In genomic region chr1:46512135-46512791, GRCh38 we compare ENCODE assay signal across 27 cellular contexts. TPM values are rescaled to one million over a fixed set of nuclear protein-coding genes. Genes with fewer than 3 reads are reported as not detected.
"Had no signal": no experiment of that assay in that cellular context is flagged by ENCODE, and none has a peak within 500 bp of the region (broad histone marks: within the 10 kb centered on the region; RNA-seq: fewer than 3 reads in every experiment).

No MANE protein-coding gene starts in this region.

- H3K36me3 ChIP-seq: esophagus squamous epithelium, gastroesophageal sphincter, pancreas, prostate gland, right lobe of liver, stomach, thoracic aorta, transverse colon had no signal

- H2AFZ ChIP-seq: hepatocyte had no signal

- H3K4me3 Mint-ChIP-seq: dendritic cell treated with granulocyte-macrophage colony-stimulating factor and Interleukin-4, amounts not matched to agents 40 ng/mL and 50 ng/mL, for 4 days; effector memory CD8-positive, alpha-beta T cell; naive thymus-derived CD8-positive, alpha-beta T cell; stimulated activated naive B cell treated with anti-CD40 and anti-IgM and Interleukin-4, amounts not matched to agents 10 μg/mL and 1 μg/mL and 100 μg/mL, for 72 hours had no signal

- H3K79me2 ChIP-seq: hepatocyte had no signal

- ATAC-seq: effector memory CD8-positive, alpha-beta T cell; gastroesophageal sphincter; mucosa of descending colon; naive thymus-derived CD8-positive, alpha-beta T cell; pancreas; right lobe of liver; stimulated activated naive B cell treated with anti-CD40 and anti-IgM and Interleukin-4, amounts not matched to agents 10 μg/mL and 1 μg/mL and 100 μg/mL, for 72 hours had no signal

- H3K9me3 Mint-ChIP-seq: dendritic cell treated with granulocyte-macrophage colony-stimulating factor and Interleukin-4, amounts not matched to agents 40 ng/mL and 50 ng/mL, for 4 days; effector memory CD8-positive, alpha-beta T cell; naive thymus-derived CD8-positive, alpha-beta T cell; stimulated activated naive B cell treated with anti-CD40 and anti-IgM and Interleukin-4, amounts not matched to agents 10 μg/mL and 1 μg/mL and 100 μg/mL, for 72 hours had no signal

- H3K27ac ChIP-seq: esophagus squamous epithelium, gastroesophageal sphincter, hepatocyte, pancreas, prostate gland, right lobe of liver, stomach, thoracic aorta, transverse colon had no signal

- H3K4me1 Mint-ChIP-seq: stimulated activated naive B cell treated with anti-CD40 and anti-IgM and Interleukin-4, amounts not matched to agents 10 μg/mL and 1 μg/mL and 100 μg/mL, for 72 hours had no signal

- H3K27ac Mint-ChIP-seq: dendritic cell treated with granulocyte-macrophage colony-stimulating factor and Interleukin-4, amounts not matched to agents 40 ng/mL and 50 ng/mL, for 4 days; effector memory CD8-positive, alpha-beta T cell; stimulated activated naive B cell treated with anti-CD40 and anti-IgM and Interleukin-4, amounts not matched to agents 10 μg/mL and 1 μg/mL and 100 μg/mL, for 72 hours had no signal

- H3K36me3 Mint-ChIP-seq: naive thymus-derived CD8-positive, alpha-beta T cell; stimulated activated naive B cell treated with anti-CD40 and anti-IgM and Interleukin-4, amounts not matched to agents 10 μg/mL and 1 μg/mL and 100 μg/mL, for 72 hours had no signal

- H3K27me3 ChIP-seq: hepatocyte, pancreas, right lobe of liver, transverse colon had no signal

- H3K4me1 ChIP-seq: gastroesophageal sphincter, pancreas, prostate gland, right lobe of liver had no signal

- DNase-seq: effector memory CD8-positive, alpha-beta T cell; esophagus squamous epithelium; foreskin fibroblast; mammary epithelial cell; mucosa of descending colon; naive thymus-derived CD8-positive, alpha-beta T cell; nucleus accumbens; retina; stimulated activated CD4-positive, alpha-beta T cell treated with anti-CD3 and anti-CD28 coated beads, Interleukin-15, amount 100 ng/mL, for 24 hours; stimulated activated CD4-positive, alpha-beta T cell treated with anti-CD3 and anti-CD28 coated beads, Interleukin-1b, Interleukin-23, amount 100 ng/mL, for 48 hours; stimulated activated CD4-positive, alpha-beta T cell treated with anti-CD3 and anti-CD28 coated beads, Interleukin-4, amount 100 ng/mL, for 4 hours; stimulated activated naive B cell treated with anti-CD40 and anti-IgM and Interleukin-4, amounts not matched to agents 10 μg/mL and 1 μg/mL and 100 μg/mL, for 72 hours; stomach; substantia nigra; transverse colon had no signal

- H3K4me2 ChIP-seq: hepatocyte had no signal

- H3K4me3 ChIP-seq: esophagus squamous epithelium, gastroesophageal sphincter, hepatocyte, mucosa of descending colon, pancreas, prostate gland, right lobe of liver, stomach, thoracic aorta, transverse colon had no signal

- H3K9me3 ChIP-seq: esophagus squamous epithelium, gastroesophageal sphincter, mucosa of descending colon, pancreas, prostate gland, right lobe of liver, stomach, thoracic aorta, transverse colon had no signal

RNA-seq across cellular contexts. Expression of gene DMBX1, which starts 22.6 kb away (rescaled TPM):
- total RNA-seq: epithelial cell of proximal tubule; esophagus squamous epithelium; gastroesophageal sphincter; hepatocyte; mammary epithelial cell; mucosa of descending colon; naive thymus-derived CD8-positive, alpha-beta T cell; pancreas; prostate gland; right lobe of liver; stomach; thoracic aorta; transverse colon; ureter had no signal
- polyA plus RNA-seq: hepatocyte; mammary epithelial cell; naive thymus-derived CD8-positive, alpha-beta T cell; pancreas; stomach had no signal

RNA-seq across cellular contexts. Expression of gene KNCN, which starts 39.2 kb away (rescaled TPM):
- total RNA-seq: epithelial cell of proximal tubule; esophagus squamous epithelium; gastroesophageal sphincter; hepatocyte; kidney epithelial cell; lower leg skin; mammary epithelial cell; mucosa of descending colon; naive thymus-derived CD8-positive, alpha-beta T cell; pancreas; prostate gland; right lobe of liver; stomach; thoracic aorta; transverse colon; ureter had no signal
- polyA plus RNA-seq: hepatocyte; mammary epithelial cell; naive thymus-derived CD8-positive, alpha-beta T cell; neural cell; pancreas; stomach had no signal
